Comparison of ENCODE assay signal across 28 cellular contexts in genomic region chr2:135688978-135689377, GRCh38. TPM values are rescaled to one million over a fixed set of nuclear protein-coding genes. Genes with fewer than 3 reads are reported as not detected.
DNase-seq lines count a peak whose midpoint lies in the region; ATAC-seq and TF ChIP-seq lines count a peak whose summit lies in the region.
"Had no signal": no experiment of that assay in that cellular context is flagged by ENCODE, and none has a peak within 500 bp of the region (broad histone marks: within the 10 kb centered on the region; RNA-seq: fewer than 3 reads in every experiment).

No MANE protein-coding gene starts in this region.

- H3K4me2 ChIP-seq in neural progenitor cell = no peak overlapping the region

- H3K27me3 ChIP-seq in neural progenitor cell = no peaks in the 10 kb centered on the region
- H3K27me3 ChIP-seq: heart right ventricle, pancreas, Peyer's patch, upper lobe of right lung had no signal

- H3K27ac ChIP-seq in neural progenitor cell = no peak overlapping the region
- H3K27ac ChIP-seq: heart right ventricle, pancreas, Peyer's patch, upper lobe of right lung had no signal

- no peak overlapping the region for H2AFZ ChIP-seq in neural progenitor cell (replicated peaks)

- H3K9ac ChIP-seq in neural progenitor cell = no peak overlapping the region

- peaks cover 14% of the 10 kb centered on the region for H3K36me3 ChIP-seq in neural progenitor cell
- H3K36me3 ChIP-seq: pancreas, Peyer's patch, upper lobe of right lung had no signal

- no peak for DNase-seq in activated naive CD8-positive, alpha-beta T cell treated with anti-CD3 and anti-CD28 coated beads, Interleukin-2, amount 50 U/mL, for 24 hours
- DNase-seq in foreskin melanocyte (no peak), neural progenitor cell (ENCODE audit: low spot score) (no peak)
- DNase-seq: activated CD4-positive, alpha-beta memory T cell treated with anti-CD3 and anti-CD28 coated beads, Interleukin-2, amount 10 ng/mL, durations not matched to agents 7 days and 5 days; activated naive CD4-positive, alpha-beta T cell treated with Interleukin-2 at 50 U/mL for 16 hours; activated T-cell treated with anti-CD3 and anti-CD28 coated beads, Interleukin-2, amount 50 U/mL, for 4 hours; C1 segment of cervical spinal cord; cortex of kidney; foreskin fibroblast; heart right ventricle; mucosa of descending colon; NCI-H1436; NCI-H2081 treated with DMSO at 0.1 percent for 48 hours; NCI-H226; NCI-H69; nephron progenitor cell; pancreas; Peyer's patch; retina; SHP77 treated with DMSO at 0.1 percent for 48 hours; small intestine; upper lobe of right lung had no signal

- H4K20me1 ChIP-seq in neural progenitor cell (ENCODE audit: low read depth) = no peaks in the 10 kb centered on the region

- peaks cover 44% of the 10 kb centered on the region for H3K4me1 Mint-ChIP-seq in activated naive CD8-positive, alpha-beta T cell (ENCODE audit: low read depth)
- H3K4me1 Mint-ChIP-seq in activated naive CD8-positive, alpha-beta T cell treated with anti-CD3 and anti-CD28 coated beads, Interleukin-2, amount 50 U/mL, for 24 hours = peaks cover 27% of the 10 kb centered on the region
- peaks cover 11% of the 10 kb centered on the region for H3K4me1 Mint-ChIP-seq in activated T-helper 17 cell treated with anti-CD3 and anti-CD28 coated beads, Interleukin-2, amount 50 U/mL, for 72 hours
- H3K4me1 Mint-ChIP-seq in neural progenitor cell = no peaks in the 10 kb centered on the region
- H3K4me1 Mint-ChIP-seq: nephron progenitor cell, WTC11 had no signal

- H3K9me3 ChIP-seq in neural progenitor cell (ENCODE audit: low read depth) = no peaks in the 10 kb centered on the region
- H3K9me3 ChIP-seq: heart right ventricle, mucosa of descending colon, pancreas, Peyer's patch, upper lobe of right lung had no signal

- no peaks in the 10 kb centered on the region for H3K9me3 Mint-ChIP-seq in activated naive CD8-positive, alpha-beta T cell (ENCODE audit: low read depth)
- H3K9me3 Mint-ChIP-seq in activated naive CD8-positive, alpha-beta T cell treated with anti-CD3 and anti-CD28 coated beads, Interleukin-2, amount 50 U/mL, for 24 hours = no peaks in the 10 kb centered on the region
- H3K9me3 Mint-ChIP-seq in activated T-helper 17 cell treated with anti-CD3 and anti-CD28 coated beads, Interleukin-2, amount 50 U/mL, for 72 hours = no peaks in the 10 kb centered on the region
- no peaks in the 10 kb centered on the region for H3K9me3 Mint-ChIP-seq in neural progenitor cell
- H3K9me3 Mint-ChIP-seq: activated CD4-positive, alpha-beta memory T cell treated with anti-CD3 and anti-CD28 coated beads, Interleukin-2, amount 10 ng/mL, durations not matched to agents 7 days and 5 days; activated T-cell treated with anti-CD3 and anti-CD28 coated beads, Interleukin-2, amount 50 U/mL, for 4 hours; nephron progenitor cell; WTC11 had no signal

- peak overlapping the region; percentile 94 for H3K27ac Mint-ChIP-seq in activated naive CD8-positive, alpha-beta T cell
- no peak overlapping the region for H3K27ac Mint-ChIP-seq in activated naive CD8-positive, alpha-beta T cell treated with anti-CD3 and anti-CD28 coated beads, Interleukin-2, amount 50 U/mL, for 24 hours
- peak overlapping the region; percentile 80 for H3K27ac Mint-ChIP-seq in activated T-helper 17 cell treated with anti-CD3 and anti-CD28 coated beads, Interleukin-2, amount 50 U/mL, for 72 hours
- no peak overlapping the region for H3K27ac Mint-ChIP-seq in neural progenitor cell
- H3K27ac Mint-ChIP-seq: WTC11 had no signal

- no peaks in the 10 kb centered on the region for H3K79me2 ChIP-seq in neural progenitor cell (ENCODE audit: low read depth)

- H3F3A ChIP-seq in neural progenitor cell (ENCODE audit: low read depth) = no peaks in the 10 kb centered on the region

- ATAC-seq in activated naive CD8-positive, alpha-beta T cell treated with anti-CD3 and anti-CD28 coated beads, Interleukin-2, amount 50 U/mL, for 24 hours = no peak
- ATAC-seq in GM21723 (IDR thresholded peaks at IDR 0.05; ENCODE audit: unreplicated experiment) = peak; percentile 45
- ATAC-seq in activated T-helper 17 cell treated with anti-CD3 and anti-CD28 coated beads, Interleukin-2, amount 50 U/mL, for 72 hours (replicated peaks) = no peak
- ATAC-seq in HG02759 (IDR thresholded peaks at IDR 0.05; ENCODE audit: unreplicated experiment) = no peak
- ATAC-seq: heart right ventricle, mucosa of descending colon, pancreas, upper lobe of right lung, WTC11 had no signal

- peaks cover 12% of the 10 kb centered on the region for H3K36me3 Mint-ChIP-seq in activated naive CD8-positive, alpha-beta T cell
- H3K36me3 Mint-ChIP-seq in activated naive CD8-positive, alpha-beta T cell treated with anti-CD3 and anti-CD28 coated beads, Interleukin-2, amount 50 U/mL, for 24 hours (ENCODE audit: low read depth) = peaks cover 32% of the 10 kb centered on the region
- H3K36me3 Mint-ChIP-seq in activated T-helper 17 cell treated with anti-CD3 and anti-CD28 coated beads, Interleukin-2, amount 50 U/mL, for 72 hours (ENCODE audit: low read depth) = peaks cover 38% of the 10 kb centered on the region
- H3K36me3 Mint-ChIP-seq in neural progenitor cell = peaks cover 5% of the 10 kb centered on the region

- no peak overlapping the region for H3K4me3 ChIP-seq in neural progenitor cell
- H3K4me3 ChIP-seq: heart right ventricle, lung, mucosa of descending colon, pancreas, Peyer's patch, upper lobe of right lung had no signal

- no peaks in the 10 kb centered on the region for H3K27me3 Mint-ChIP-seq in activated naive CD8-positive, alpha-beta T cell
- no peaks in the 10 kb centered on the region for H3K27me3 Mint-ChIP-seq in activated naive CD8-positive, alpha-beta T cell treated with anti-CD3 and anti-CD28 coated beads, Interleukin-2, amount 50 U/mL, for 24 hours
- H3K27me3 Mint-ChIP-seq in activated T-helper 17 cell treated with anti-CD3 and anti-CD28 coated beads, Interleukin-2, amount 50 U/mL, for 72 hours = no peaks in the 10 kb centered on the region
- peaks cover 4% of the 10 kb centered on the region for H3K27me3 Mint-ChIP-seq in neural progenitor cell (ENCODE audit: insufficient read depth, low read depth)
- H3K27me3 Mint-ChIP-seq: activated CD4-positive, alpha-beta memory T cell treated with anti-CD3 and anti-CD28 coated beads, Interleukin-2, amount 10 ng/mL, durations not matched to agents 7 days and 5 days had no signal

- peak overlapping the region; percentile 77 for H3K4me3 Mint-ChIP-seq in activated naive CD8-positive, alpha-beta T cell
- no peak overlapping the region for H3K4me3 Mint-ChIP-seq in activated naive CD8-positive, alpha-beta T cell treated with anti-CD3 and anti-CD28 coated beads, Interleukin-2, amount 50 U/mL, for 24 hours
- no peak overlapping the region for H3K4me3 Mint-ChIP-seq in activated T-helper 17 cell treated with anti-CD3 and anti-CD28 coated beads, Interleukin-2, amount 50 U/mL, for 72 hours
- H3K4me3 Mint-ChIP-seq in neural progenitor cell = no peak overlapping the region
- H3K4me3 Mint-ChIP-seq: activated CD4-positive, alpha-beta memory T cell treated with anti-CD3 and anti-CD28 coated beads, Interleukin-2, amount 10 ng/mL, durations not matched to agents 7 days and 5 days; nephron progenitor cell; WTC11 had no signal

- peaks cover 7% of the 10 kb centered on the region for H3K4me1 ChIP-seq in neural progenitor cell
- H3K4me1 ChIP-seq: pancreas, Peyer's patch, upper lobe of right lung had no signal

- TF ChIP-seq CTCF in neural progenitor cell (IDR thresholded peaks at IDR 0.05) = no peak

RNA-seq across cellular contexts. Expression of gene UBXN4, which starts 52.7 kb away (rescaled TPM):
- total RNA-seq in activated T-helper 17 cell treated with anti-CD3 and anti-CD28 coated beads, Interleukin-2, amount 50 U/mL, for 72 hours = 100 to 1,000 TPM; 122 to 156 TPM
- total RNA-seq in neural progenitor cell (ENCODE audit: low replicate concordance) = 57.6 and 94.3 TPM in 2 replicates

Comparison
In these comparisons a context has a peak if more than half of its experiments do, and no peak if none do; other contexts are left out.
1. H3K27ac Mint-ChIP-seq: peak in activated naive CD8-positive, alpha-beta T cell (single experiment) and activated T-helper 17 cell treated with anti-CD3 and anti-CD28 coated beads, Interleukin-2, amount 50 U/mL, for 72 hours (single experiment); none in activated naive CD8-positive, alpha-beta T cell treated with anti-CD3 and anti-CD28 coated beads, Interleukin-2, amount 50 U/mL, for 24 hours (single experiment) and neural progenitor cell (single experiment).